In the genomic region with DNA sequence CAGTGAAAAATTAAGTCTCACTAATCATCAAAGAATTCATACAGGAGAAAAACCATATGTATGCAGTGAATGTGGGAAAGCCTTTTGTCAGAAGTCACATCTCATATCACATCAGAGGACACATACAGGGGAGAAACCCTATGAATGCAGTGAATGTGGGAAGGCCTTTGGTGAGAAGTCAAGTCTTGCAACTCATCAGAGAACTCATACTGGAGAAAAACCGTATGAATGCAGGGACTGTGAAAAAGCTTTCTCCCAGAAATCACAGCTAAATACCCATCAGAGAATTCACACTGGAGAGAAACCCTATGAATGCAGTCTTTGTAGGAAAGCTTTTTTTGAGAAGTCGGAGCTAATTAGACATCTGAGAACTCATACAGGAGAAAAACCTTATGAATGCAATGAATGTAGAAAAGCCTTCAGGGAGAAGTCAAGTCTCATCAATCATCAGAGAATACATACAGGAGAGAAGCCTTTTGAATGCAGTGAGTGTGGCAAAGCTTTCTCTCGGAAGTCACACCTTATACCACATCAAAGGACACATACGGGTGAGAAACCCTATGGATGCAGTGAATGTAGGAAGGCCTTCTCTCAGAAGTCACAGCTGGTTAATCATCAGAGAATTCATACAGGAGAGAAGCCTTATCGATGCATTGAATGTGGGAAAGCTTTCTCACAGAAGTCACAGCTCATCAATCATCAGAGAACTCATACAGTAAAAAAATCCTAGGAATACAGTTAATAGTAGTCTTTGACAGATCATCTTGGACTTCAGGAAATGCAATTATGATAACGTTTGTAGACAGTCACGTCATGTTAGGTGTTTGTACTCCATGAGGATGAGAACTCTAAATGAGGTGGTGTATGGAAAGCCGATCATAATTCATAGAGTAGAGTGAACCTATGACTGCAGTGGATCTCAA, we compare ENCODE assay signal across 12 cellular contexts. TPM values are rescaled to one million over a fixed set of nuclear protein-coding genes. Genes with fewer than 3 reads are reported as not detected.
DNase-seq lines count a peak whose midpoint lies in the region; ATAC-seq and TF ChIP-seq lines count a peak whose summit lies in the region.
"Had no signal": no experiment of that assay in that cellular context is flagged by ENCODE, and none has a peak within 500 bp of the region (broad histone marks: within the 10 kb centered on the region; RNA-seq: fewer than 3 reads in every experiment).

No MANE protein-coding gene starts in this region.

- no peak for ATAC-seq in GM21515 (IDR thresholded peaks at IDR 0.05; ENCODE audit: unreplicated experiment)

- TSS peak; percentile 11 for BruUV-seq in Calu3 (replicated peaks; lab: Mats Ljungman, UMichigan)

- DNase-seq in Calu3: no peak
- peak; percentile 3 to 28 for DNase-seq in cardiac fibroblast (ENCODE audit: low read depth in 2 of 2)
- DNase-seq in NCI-H2029 treated with DMSO at 0.1 percent for 48 hours (lab: John Stamatoyannopoulos, UW): no peak
- DNase-seq in effector CD8-positive, alpha-beta T cell (lab: John Stamatoyannopoulos, UW): no peak
- DNase-seq in stimulated activated CD4-positive, alpha-beta T cell treated with anti-CD3 and anti-CD28 coated beads, Interleukin-4, amount 100 ng/mL, for 24 hours: no peak
- DNase-seq: activated effector memory CD4-positive, alpha-beta T cell treated with Interleukin-2 at 50 U/mL for 16 hours; cortex of kidney; SHP77 treated with DMSO at 0.1 percent for 48 hours; stimulated activated CD4-positive, alpha-beta T cell treated with anti-CD3 and anti-CD28 coated beads, Interleukin-2, amount 100 ng/mL, for 24 hours had no signal

- H3K27ac Mint-ChIP-seq in Calu3 (ENCODE audit: unreplicated experiment): peak overlapping the region; percentile 73

- no peak for TF ChIP-seq CTCF in Calu3 (IDR thresholded peaks at IDR 0.05; ENCODE audit: unreplicated experiment)
- TF ChIP-seq CTCF in cardiac fibroblast (IDR thresholded peaks at IDR 0.05; ENCODE audit: low read depth, low read length): no peak

- H3K4me3 Mint-ChIP-seq in Calu3 (ENCODE audit: low read depth, unreplicated experiment): no peak overlapping the region

- H3K4me1 Mint-ChIP-seq in Calu3 (ENCODE audit: low read depth, unreplicated experiment): no peaks in the 10 kb centered on the region

- no peak overlapping the region for H3K27ac ChIP-seq in HUES48 (ENCODE audit: low read depth, low read length)

- H3K27me3 Mint-ChIP-seq in Calu3 (ENCODE audit: unreplicated experiment): no peaks in the 10 kb centered on the region

- CTCF ChIA-PET in Calu3 (lab: Charles Lee): no interaction called here

- no peaks in the 10 kb centered on the region for H3K4me1 ChIP-seq in HUES48 (ENCODE audit: control insufficient read depth, insufficient read depth, low read length)
- H3K4me1 ChIP-seq in mucosa of stomach (ENCODE audit: control insufficient read depth, insufficient read depth, low read length): no peaks in the 10 kb centered on the region

- no peak overlapping the region for H3K9ac ChIP-seq in HUES48 (ENCODE audit: low read depth, low read length)
- H3K9ac ChIP-seq in mucosa of stomach (ENCODE audit: low read length): no peak overlapping the region

- H3K4me3 ChIP-seq in HUES48 (ENCODE audit: low read depth, low read length) (peak overlapping the region; percentile 43), cardiac fibroblast (replicated peaks in 1 of 2; ENCODE audit: low read depth in 2 of 2, low read length in 2 of 2) (no peak overlapping the region), mucosa of stomach (ENCODE audit: low read length) (peak overlapping the region; percentile 11)

- H3K9me3 ChIP-seq in HUES48 (ENCODE audit: control insufficient read depth, insufficient read depth, low read length) (peaks cover 97% of the 10 kb centered on the region), mucosa of stomach (ENCODE audit: control insufficient read depth, low read length) (peaks cover 47% of the 10 kb centered on the region)

- H3K27me3 ChIP-seq in HUES48 (ENCODE audit: control insufficient read depth, insufficient read depth, low read length): no peaks in the 10 kb centered on the region
- H3K27me3 ChIP-seq in mucosa of stomach (ENCODE audit: control insufficient read depth, insufficient read depth, low read length): no peaks in the 10 kb centered on the region

- H3K36me3 Mint-ChIP-seq in Calu3 (ENCODE audit: insufficient read depth, unreplicated experiment): peaks cover 42% of the 10 kb centered on the region

- intact Hi-C loops in Calu3 (cut with micrococcal nuclease; ENCODE audit: unreplicated experiment): no loop called here

- peaks cover 55% of the 10 kb centered on the region for H3K36me3 ChIP-seq in HUES48 (ENCODE audit: control insufficient read depth, insufficient read depth, low read length)
- H3K36me3 ChIP-seq in mucosa of stomach (ENCODE audit: control insufficient read depth, insufficient read depth, low read length): no peaks in the 10 kb centered on the region

- H3K9me3 Mint-ChIP-seq in Calu3 (ENCODE audit: low read depth, unreplicated experiment): peaks cover 30% of the 10 kb centered on the region

RNA-seq across cellular contexts. Expression of a gene that starts 21.2 kb away (rescaled TPM):
- total RNA-seq in Calu3 (2022): 44.5 and 49.8 TPM in 2 replicates

RNA-seq across cellular contexts. Expression of a gene that starts 22.3 kb away (rescaled TPM):
- 16.0 and 19.6 TPM in 2 replicates for total RNA-seq in Calu3 (2022)

Comparison
In these comparisons a context has a peak if more than half of its experiments do, and no peak if none do; other contexts are left out.
1. DNase-seq: peak in cardiac fibroblast (2 of 2); none in Calu3 (single experiment), NCI-H2029 treated with DMSO at 0.1 percent for 48 hours (single experiment), effector CD8-positive, alpha-beta T cell (single experiment) and stimulated activated CD4-positive, alpha-beta T cell treated with anti-CD3 and anti-CD28 coated beads, Interleukin-4, amount 100 ng/mL, for 24 hours (single experiment).
2. H3K4me3 ChIP-seq: peak in HUES48 (single experiment) and mucosa of stomach (single experiment); none in cardiac fibroblast (0 of 2).